Comparison of ENCODE assay signal across 14 cellular contexts in the genomic region with DNA sequence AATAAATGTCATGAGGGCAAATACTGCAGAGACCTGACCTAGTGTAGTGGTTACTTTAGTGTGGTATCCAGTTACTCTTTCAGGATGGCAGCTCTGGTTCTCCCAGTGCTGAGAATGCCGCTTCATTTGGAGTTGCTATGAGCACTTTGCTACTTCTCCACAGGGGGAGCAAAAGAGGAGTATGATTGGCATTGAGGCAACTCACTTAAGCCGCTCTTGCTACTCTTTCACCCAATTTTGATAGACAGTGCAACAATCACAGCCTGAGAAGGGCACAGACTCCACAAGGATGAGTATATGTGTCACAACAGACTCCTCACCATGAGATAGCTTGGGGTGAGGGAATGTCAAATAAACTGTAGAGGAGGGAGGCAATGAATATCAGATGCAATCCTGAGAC.
DNase-seq lines count a peak whose midpoint lies in the region; ATAC-seq, FAIRE-seq and TF ChIP-seq lines count a peak whose summit lies in the region.
"Had no signal": no experiment of that assay in that cellular context is flagged by ENCODE, and none has a peak within 500 bp of the region (broad histone marks: within the 10 kb centered on the region; RNA-seq: fewer than 3 reads in every experiment).

No MANE protein-coding gene starts in this region.

- no peak overlapping the region for H3K27ac ChIP-seq in C4-2B

- DNase-seq in RKO (ENCODE audit: low spot score) (peak; percentile 37), hepatic stellate cell (ENCODE audit: low spot score) (peak; percentile 5), D721Med (ENCODE audit: insufficient read length, low spot score) (no peak)
- no peak for DNase-seq in stimulated activated CD4-positive, alpha-beta T cell treated with anti-CD3 and anti-CD28 coated beads, Interleukin-2, amount 100 ng/mL, for 48 hours
- DNase-seq in central memory CD4-positive, alpha-beta T cell = no peak
- DNase-seq: activated CD4-positive, alpha-beta memory T cell treated with anti-CD3 and anti-CD28 coated beads, Interleukin-2, amount 10 ng/mL, durations not matched to agents 7 days and 5 days; activated naive CD4-positive, alpha-beta T cell treated with anti-CD3 and anti-CD28 coated beads, Interleukin-2, amount 50 U/mL, for 16 hours; CD4-positive, alpha-beta T cell; islet precursor cell; naive thymus-derived CD8-positive, alpha-beta T cell; NCI-H1048 had no signal

- peak; percentile 48 for ATAC-seq in HG02798 (IDR thresholded peaks at IDR 0.05; ENCODE audit: poor library complexity, unreplicated experiment)
- no peak for ATAC-seq in HG02870 (IDR thresholded peaks at IDR 0.05; ENCODE audit: unreplicated experiment)
- ATAC-seq: naive thymus-derived CD8-positive, alpha-beta T cell had no signal

- FAIRE-seq in D721Med (lab: Jason Lieb, UNC) = no peak

- TF ChIP-seq CTCF in C4-2B (conservative IDR thresholded peaks at IDR 0.05) (peak; percentile 34), D721Med (IDR thresholded peaks at IDR 0.05; ENCODE audit: insufficient read depth, missing control alignments) (no peak)

Comparison
In these comparisons a context has a peak if more than half of its experiments do, and no peak if none do; other contexts are left out.
1. DNase-seq: peak in RKO (single experiment) and hepatic stellate cell (single experiment); none in D721Med (single experiment), stimulated activated CD4-positive, alpha-beta T cell treated with anti-CD3 and anti-CD28 coated beads, Interleukin-2, amount 100 ng/mL, for 48 hours (0 of 2) and central memory CD4-positive, alpha-beta T cell (single experiment).